Comparison of ENCODE assay signal across 9 cellular contexts in genomic region chr1:31423418-31423947, GRCh38. TPM values are rescaled to one million over a fixed set of nuclear protein-coding genes. Genes with fewer than 3 reads are reported as not detected.
DNase-seq lines count a peak whose midpoint lies in the region; ATAC-seq and TF ChIP-seq lines count a peak whose summit lies in the region.
"Had no signal": no experiment of that assay in that cellular context is flagged by ENCODE, and none has a peak within 500 bp of the region (broad histone marks: within the 10 kb centered on the region; RNA-seq: fewer than 3 reads in every experiment).

No MANE protein-coding gene starts in this region.

- BruUV-seq in PC-3 (replicated peaks; lab: Mats Ljungman, UMichigan), result no TSS peak

- H3K9me3 ChIP-seq in stomach, result no peaks in the 10 kb centered on the region
- no peaks in the 10 kb centered on the region for H3K9me3 ChIP-seq in PC-3 (ENCODE audit: low read length)

- H3K27me3 ChIP-seq in stomach, result peaks cover 0 to 6% (median 0%) of the 10 kb centered on the region in 3 donors
- no peaks in the 10 kb centered on the region for H3K27me3 ChIP-seq in PC-3 (ENCODE audit: low read length)
- H3K27me3 ChIP-seq: neural progenitor cell had no signal

- H3K79me2 ChIP-seq in PC-3 (ENCODE audit: low read length), result no peaks in the 10 kb centered on the region

- H2AFZ ChIP-seq in PC-3 (ENCODE audit: low read length), result no peak overlapping the region
- H2AFZ ChIP-seq: neural progenitor cell had no signal

- no peak overlapping the region for H3K4me2 ChIP-seq in PC-3 (ENCODE audit: low read length)
- H3K4me2 ChIP-seq: neural progenitor cell had no signal

- no peak for TF ChIP-seq EP300 in stomach (IDR thresholded peaks at IDR 0.05)

- H3K27ac ChIP-seq in stomach (no peak overlapping the region), PC-3 (ENCODE audit: low read length) (no peak overlapping the region)
- H3K27ac ChIP-seq: neural progenitor cell had no signal

- H3K4me1 ChIP-seq in stomach (peaks cover 0 to 36% (median 7%) of the 10 kb centered on the region in 4 donors), PC-3 (ENCODE audit: insufficient read depth, low read length) (peaks cover 35% of the 10 kb centered on the region)

- peaks cover 2% of the 10 kb centered on the region for H3F3A ChIP-seq in PC-3 (ENCODE audit: low read length, unreplicated experiment)

- POLR2A ChIA-PET in GM10248 (lab: Yijun Ruan, JAX) (no interaction called here), PC-3 (lab: Charles Lee; ENCODE audit: unreplicated experiment) (no interaction called here)

- CTCF ChIA-PET in GM10248 (lab: Yijun Ruan, JAX), result interaction anchor here (0.6 to 9.5 kb wide), 16 partner anchors 12 to 266 kb away, joined by 3 to 95 read pairs (median 4); no protein-coding TSS in a partner anchor
- CTCF ChIA-PET in PC-3 (lab: Charles Lee), result no interaction called here

- TF ChIP-seq POLR2A in stomach (IDR thresholded peaks at IDR 0.05), result no peak

- H3K4me3 ChIP-seq in stomach (no peak overlapping the region), PC-3 (ENCODE audit: low read length) (no peak overlapping the region)
- H3K4me3 ChIP-seq: neural progenitor cell had no signal

- peak; percentile 68 for DNase-seq in GM10248 (ENCODE audit: extremely low spot score)
- peak; percentile 35 to 43 for DNase-seq in SHP77 (lab: John Stamatoyannopoulos, UW)
- no peak for DNase-seq in stomach
- no peak for DNase-seq in mucosa of gallbladder (ENCODE audit: low spot score)
- DNase-seq in PC-3, result no peak
- no peak for DNase-seq in COR-L47 (lab: John Stamatoyannopoulos, UW)

- 80 to 93% (median 85%) methylated on average over 19 to 23 of the region's 23 CpGs for WGBS in stomach, 5 donors

- H3K36me3 ChIP-seq in stomach, result peaks cover 0 to 14% (median 4%) of the 10 kb centered on the region in 4 donors
- H3K36me3 ChIP-seq in PC-3 (ENCODE audit: low read depth, low read length), result peaks cover 3% of the 10 kb centered on the region
- H3K36me3 ChIP-seq: neural progenitor cell had no signal

- ATAC-seq in GM19395 (IDR thresholded peaks at IDR 0.05; ENCODE audit: unreplicated experiment) (peak; percentile 93), HG03095 (IDR thresholded peaks at IDR 0.05; ENCODE audit: unreplicated experiment) (peak; percentile 79), PC-3 (no peak)

- intact Hi-C loops in stomach (cut with DNase I; ENCODE audit: low total_unique reads), result loop anchor here (10.0 kb wide), 1 partner anchor 239 kb away; no protein-coding TSS in a partner anchor
- intact Hi-C loops in PC-3 (cut with micrococcal nuclease), result no loop called here

- TF ChIP-seq CTCF in GM10248 (IDR thresholded peaks at IDR 0.05; ENCODE audit: control extremely low read depth, extremely low read depth, low read depth, missing control alignments) (no peak), stomach (IDR thresholded peaks at IDR 0.05) (no peak), PC-3 (conservative IDR thresholded peaks at IDR 0.05; ENCODE audit: low read depth, low read length) (no peak)

- no peaks in the 10 kb centered on the region for H4K20me1 ChIP-seq in PC-3 (ENCODE audit: low read length)

- no peaks in the 10 kb centered on the region for H3K9me2 ChIP-seq in PC-3 (replicated peaks; ENCODE audit: low read length)

- H3K9ac ChIP-seq in PC-3 (ENCODE audit: low read length), result no peak overlapping the region
- H3K9ac ChIP-seq: neural progenitor cell had no signal

RNA-seq across cellular contexts. Expression of gene SERINC2, which starts 10.5 kb away (rescaled TPM):
- 100 to 1,000 TPM in 1 of 5 donors, 10 to 100 TPM in 4; 12.3 to 114 (median 92.0) TPM for total RNA-seq in stomach
- 10 to 100 TPM; 50.9 to 76.3 (median 55.6) TPM for polyA plus RNA-seq in stomach
- 122 TPM for total RNA-seq in mucosa of gallbladder
- total RNA-seq in PC-3 (2014; rRNA removed), result 44.6 and 51.5 TPM in 2 replicates

RNA-seq across cellular contexts. Expression of gene FABP3, which starts 50.6 kb away (rescaled TPM):
- total RNA-seq in stomach (10 to 100 TPM in 3 of 5 donors, 1 to 10 TPM in 1, not detected in 1; 7.6 to 60.3 (median 15.6) TPM), mucosa of gallbladder (13.3 TPM), PC-3 (2014; rRNA removed) (0.40 TPM in 1 of 2 replicates, not detected in the other)
- polyA plus RNA-seq in stomach, result 10 to 100 TPM; 43.0 to 73.5 (median 64.4) TPM

Comparison
In these comparisons a context has a peak if more than half of its experiments do, and no peak if none do; other contexts are left out.
1. DNase-seq: peak in GM10248 (single experiment) and SHP77 (2 of 2); none in stomach (single experiment), mucosa of gallbladder (single experiment), PC-3 (single experiment) and COR-L47 (single experiment).